1 cellular context compared by ENCODE assay signal in the genomic region with DNA sequence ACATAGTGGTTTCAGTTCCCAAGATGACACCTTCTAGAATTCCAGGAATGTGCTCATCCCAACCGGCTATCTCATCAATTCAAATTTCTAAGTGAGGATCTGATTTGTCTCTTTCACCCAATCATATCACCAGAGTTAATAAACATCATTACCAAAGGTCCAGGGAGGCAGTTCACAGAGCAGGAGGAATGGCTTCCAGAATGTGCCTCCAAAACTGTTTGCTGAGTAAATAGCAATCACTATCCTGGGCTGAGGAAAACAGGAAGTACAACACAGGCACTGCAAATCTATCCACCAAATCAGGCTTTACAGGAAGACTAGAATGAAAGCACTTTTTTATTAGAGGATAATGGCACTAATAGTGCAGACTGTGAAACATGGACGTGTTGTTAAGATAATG.
A peak's percentile ranks its signal among the peaks of the same experiment; 100 is the strongest.
TF ChIP-seq lines count a peak whose summit lies in the region.

No MANE protein-coding gene starts in this region.

TF ChIP-seq in HepG2, 621 proteins besides CTCF, POLR2A, EP300 and RAD21 (continued from another document and continues in another):
- TF ChIP-seq, protein P1, sequence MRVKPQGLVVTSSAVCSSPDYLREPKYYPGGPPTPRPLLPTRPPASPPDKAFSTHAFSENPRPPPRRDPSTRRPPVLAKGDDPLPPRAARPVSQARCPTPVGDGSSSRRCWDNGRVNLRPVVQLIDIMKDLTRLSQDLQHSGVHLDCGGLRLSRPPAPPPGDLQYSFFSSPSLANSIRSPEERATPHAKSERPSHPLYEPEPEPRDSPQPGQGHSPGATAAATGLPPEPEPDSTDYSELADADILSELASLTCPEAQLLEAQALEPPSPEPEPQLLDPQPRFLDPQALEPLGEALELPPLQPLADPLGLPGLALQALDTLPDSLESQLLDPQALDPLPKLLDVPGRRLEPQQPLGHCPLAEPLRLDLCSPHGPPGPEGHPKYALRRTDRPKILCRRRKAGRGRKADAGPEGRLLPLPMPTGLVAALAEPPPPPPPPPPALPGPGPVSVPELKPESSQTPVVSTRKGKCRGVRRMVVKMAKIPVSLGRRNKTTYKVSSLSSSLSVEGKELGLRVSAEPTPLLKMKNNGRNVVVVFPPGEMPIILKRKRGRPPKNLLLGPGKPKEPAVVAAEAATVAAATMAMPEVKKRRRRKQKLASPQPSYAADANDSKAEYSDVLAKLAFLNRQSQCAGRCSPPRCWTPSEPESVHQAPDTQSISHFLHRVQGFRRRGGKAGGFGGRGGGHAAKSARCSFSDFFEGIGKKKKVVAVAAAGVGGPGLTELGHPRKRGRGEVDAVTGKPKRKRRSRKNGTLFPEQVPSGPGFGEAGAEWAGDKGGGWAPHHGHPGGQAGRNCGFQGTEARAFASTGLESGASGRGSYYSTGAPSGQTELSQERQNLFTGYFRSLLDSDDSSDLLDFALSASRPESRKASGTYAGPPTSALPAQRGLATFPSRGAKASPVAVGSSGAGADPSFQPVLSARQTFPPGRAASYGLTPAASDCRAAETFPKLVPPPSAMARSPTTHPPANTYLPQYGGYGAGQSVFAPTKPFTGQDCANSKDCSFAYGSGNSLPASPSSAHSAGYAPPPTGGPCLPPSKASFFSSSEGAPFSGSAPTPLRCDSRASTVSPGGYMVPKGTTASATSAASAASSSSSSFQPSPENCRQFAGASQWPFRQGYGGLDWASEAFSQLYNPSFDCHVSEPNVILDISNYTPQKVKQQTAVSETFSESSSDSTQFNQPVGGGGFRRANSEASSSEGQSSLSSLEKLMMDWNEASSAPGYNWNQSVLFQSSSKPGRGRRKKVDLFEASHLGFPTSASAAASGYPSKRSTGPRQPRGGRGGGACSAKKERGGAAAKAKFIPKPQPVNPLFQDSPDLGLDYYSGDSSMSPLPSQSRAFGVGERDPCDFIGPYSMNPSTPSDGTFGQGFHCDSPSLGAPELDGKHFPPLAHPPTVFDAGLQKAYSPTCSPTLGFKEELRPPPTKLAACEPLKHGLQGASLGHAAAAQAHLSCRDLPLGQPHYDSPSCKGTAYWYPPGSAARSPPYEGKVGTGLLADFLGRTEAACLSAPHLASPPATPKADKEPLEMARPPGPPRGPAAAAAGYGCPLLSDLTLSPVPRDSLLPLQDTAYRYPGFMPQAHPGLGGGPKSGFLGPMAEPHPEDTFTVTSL (CRISPR knock-in tag; IDR thresholded peaks at IDR 0.05; ENCODE audit: borderline replicate concordance) = peak; percentile 75; the same call in 1 of the 2 replicates
- TF ChIP-seq KDM1A (CRISPR knock-in tag; IDR thresholded peaks at IDR 0.05) = no peak
- TF ChIP-seq NCOA1 (CRISPR knock-in tag; IDR thresholded peaks at IDR 0.05) = no peak
- no peak for TF ChIP-seq NR2F6 (IDR thresholded peaks at IDR 0.05)
- TF ChIP-seq NR2F6 (CRISPR knock-in tag; IDR thresholded peaks at IDR 0.05) = peak; percentile 48; the same call in 1 of the 2 replicates
- TF ChIP-seq ZNF24 (IDR thresholded peaks at IDR 0.05) = no peak
- no peak for TF ChIP-seq ZSCAN21 (CRISPR knock-in tag; IDR thresholded peaks at IDR 0.05; ENCODE audit: borderline replicate concordance)
- no peak for TF ChIP-seq ATM (IDR thresholded peaks at IDR 0.05; ENCODE audit: borderline replicate concordance)
- TF ChIP-seq ISL2 (CRISPR knock-in tag; IDR thresholded peaks at IDR 0.05) = peak; percentile 53; the same call in 1 of the 2 replicates
- TF ChIP-seq ZMYM4 (CRISPR knock-in tag; IDR thresholded peaks at IDR 0.05) = peak; percentile 83; the same call in 1 of the 2 replicates
- TF ChIP-seq ZNF292 (CRISPR knock-in tag; IDR thresholded peaks at IDR 0.05; ENCODE audit: borderline replicate concordance, low read depth) = peak; percentile 45; the same call in 1 of the 2 replicates
- TF ChIP-seq SOX13 (IDR thresholded peaks at IDR 0.05) = no peak
- peak in 1 of 2 experiments; percentile 70; a peak in 2 of 4 replicates for TF ChIP-seq SOX13 (CRISPR knock-in tag; conservative IDR thresholded peaks at IDR 0.05 in 1 of 2, IDR thresholded peaks at IDR 0.05 in 1 of 2)
- TF ChIP-seq SNRNP70 (IDR thresholded peaks at IDR 0.05; ENCODE audit: low read depth, low read length) = no peak
- TF ChIP-seq GATAD2A (CRISPR knock-in tag; IDR thresholded peaks at IDR 0.05) = peak; percentile 85
- no peak for TF ChIP-seq HIVEP1 (CRISPR knock-in tag; IDR thresholded peaks at IDR 0.05)
- no peak for TF ChIP-seq FOXA1 (IDR thresholded peaks at IDR 0.05)
- TF ChIP-seq FOXA1 (CRISPR knock-in tag; IDR thresholded peaks at IDR 0.05) = peak; percentile 89
- 0 out of 2 replicates have a peak, but pooled peaks have one; percentile 21 for TF ChIP-seq CEBPG (CRISPR knock-in tag; IDR thresholded peaks at IDR 0.05)
- TF ChIP-seq, protein P2, sequence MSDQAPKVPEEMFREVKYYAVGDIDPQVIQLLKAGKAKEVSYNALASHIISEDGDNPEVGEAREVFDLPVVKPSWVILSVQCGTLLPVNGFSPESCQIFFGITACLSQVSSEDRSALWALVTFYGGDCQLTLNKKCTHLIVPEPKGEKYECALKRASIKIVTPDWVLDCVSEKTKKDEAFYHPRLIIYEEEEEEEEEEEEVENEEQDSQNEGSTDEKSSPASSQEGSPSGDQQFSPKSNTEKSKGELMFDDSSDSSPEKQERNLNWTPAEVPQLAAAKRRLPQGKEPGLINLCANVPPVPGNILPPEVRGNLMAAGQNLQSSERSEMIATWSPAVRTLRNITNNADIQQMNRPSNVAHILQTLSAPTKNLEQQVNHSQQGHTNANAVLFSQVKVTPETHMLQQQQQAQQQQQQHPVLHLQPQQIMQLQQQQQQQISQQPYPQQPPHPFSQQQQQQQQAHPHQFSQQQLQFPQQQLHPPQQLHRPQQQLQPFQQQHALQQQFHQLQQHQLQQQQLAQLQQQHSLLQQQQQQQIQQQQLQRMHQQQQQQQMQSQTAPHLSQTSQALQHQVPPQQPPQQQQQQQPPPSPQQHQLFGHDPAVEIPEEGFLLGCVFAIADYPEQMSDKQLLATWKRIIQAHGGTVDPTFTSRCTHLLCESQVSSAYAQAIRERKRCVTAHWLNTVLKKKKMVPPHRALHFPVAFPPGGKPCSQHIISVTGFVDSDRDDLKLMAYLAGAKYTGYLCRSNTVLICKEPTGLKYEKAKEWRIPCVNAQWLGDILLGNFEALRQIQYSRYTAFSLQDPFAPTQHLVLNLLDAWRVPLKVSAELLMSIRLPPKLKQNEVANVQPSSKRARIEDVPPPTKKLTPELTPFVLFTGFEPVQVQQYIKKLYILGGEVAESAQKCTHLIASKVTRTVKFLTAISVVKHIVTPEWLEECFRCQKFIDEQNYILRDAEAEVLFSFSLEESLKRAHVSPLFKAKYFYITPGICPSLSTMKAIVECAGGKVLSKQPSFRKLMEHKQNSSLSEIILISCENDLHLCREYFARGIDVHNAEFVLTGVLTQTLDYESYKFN (CRISPR knock-in tag; conservative IDR thresholded peaks at IDR 0.05) = peak; percentile 82
- no peak for TF ChIP-seq ZNF570 (CRISPR knock-in tag; IDR thresholded peaks at IDR 0.05; ENCODE audit: borderline replicate concordance)
- TF ChIP-seq, protein P3, sequence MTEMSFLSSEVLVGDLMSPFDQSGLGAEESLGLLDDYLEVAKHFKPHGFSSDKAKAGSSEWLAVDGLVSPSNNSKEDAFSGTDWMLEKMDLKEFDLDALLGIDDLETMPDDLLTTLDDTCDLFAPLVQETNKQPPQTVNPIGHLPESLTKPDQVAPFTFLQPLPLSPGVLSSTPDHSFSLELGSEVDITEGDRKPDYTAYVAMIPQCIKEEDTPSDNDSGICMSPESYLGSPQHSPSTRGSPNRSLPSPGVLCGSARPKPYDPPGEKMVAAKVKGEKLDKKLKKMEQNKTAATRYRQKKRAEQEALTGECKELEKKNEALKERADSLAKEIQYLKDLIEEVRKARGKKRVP (CRISPR knock-in tag; IDR thresholded peaks at IDR 0.05) = 0 out of 4 replicates have a peak, but pooled peaks of 1 of the 2 experiments have one; percentile 18
- TF ChIP-seq ZNF678 (CRISPR knock-in tag; IDR thresholded peaks at IDR 0.05) = no peak
- TF ChIP-seq RCOR2 (CRISPR knock-in tag; IDR thresholded peaks at IDR 0.05) = peak; percentile 75
- peak; percentile 29; the same call in 1 of the 2 replicates for TF ChIP-seq HMG20A (CRISPR knock-in tag; IDR thresholded peaks at IDR 0.05; ENCODE audit: borderline replicate concordance)
- peak; percentile 92 for TF ChIP-seq FOXO1 (CRISPR knock-in tag; IDR thresholded peaks at IDR 0.05)
- TF ChIP-seq FOXP1 (IDR thresholded peaks at IDR 0.05) = no peak
- peak; percentile 96 for TF ChIP-seq FOXP1 (CRISPR knock-in tag; IDR thresholded peaks at IDR 0.05)
- no peak for TF ChIP-seq SMAD3 (CRISPR knock-in tag; IDR thresholded peaks at IDR 0.05)
- TF ChIP-seq TAF1 (CRISPR knock-in tag; IDR thresholded peaks at IDR 0.05) = no peak
- TF ChIP-seq ZNF747 (CRISPR knock-in tag; IDR thresholded peaks at IDR 0.05; ENCODE audit: borderline replicate concordance) = 0 out of 2 replicates have a peak, but pooled peaks have one; percentile 34
- no peak for TF ChIP-seq MED8 (CRISPR knock-in tag; IDR thresholded peaks at IDR 0.05; ENCODE audit: insufficient replicate concordance)
- peak; percentile 15; the same call in 1 of the 2 replicates for TF ChIP-seq SIX1 (CRISPR knock-in tag; IDR thresholded peaks at IDR 0.05; ENCODE audit: borderline replicate concordance)
- peak; percentile 34; the same call in 1 of the 2 replicates for TF ChIP-seq ZMYM2 (CRISPR knock-in tag; IDR thresholded peaks at IDR 0.05)
- TF ChIP-seq, protein P4, sequence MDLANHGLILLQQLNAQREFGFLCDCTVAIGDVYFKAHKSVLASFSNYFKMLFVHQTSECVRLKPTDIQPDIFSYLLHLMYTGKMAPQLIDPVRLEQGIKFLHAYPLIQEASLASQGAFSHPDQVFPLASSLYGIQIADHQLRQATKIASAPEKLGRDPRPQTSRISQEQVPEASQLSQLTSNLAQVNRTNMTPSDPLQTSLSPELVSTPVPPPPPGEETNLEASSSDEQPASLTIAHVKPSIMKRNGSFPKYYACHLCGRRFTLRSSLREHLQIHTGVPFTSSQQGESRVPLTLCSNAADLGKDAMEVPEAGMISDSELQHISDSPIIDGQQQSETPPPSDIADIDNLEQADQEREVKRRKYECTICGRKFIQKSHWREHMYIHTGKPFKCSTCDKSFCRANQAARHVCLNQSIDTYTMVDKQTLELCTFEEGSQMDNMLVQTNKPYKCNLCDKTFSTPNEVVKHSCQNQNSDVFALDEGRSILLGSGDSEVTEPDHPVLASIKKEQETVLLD (CRISPR knock-in tag; IDR thresholded peaks at IDR 0.05; ENCODE audit: low read depth) = 0 out of 2 replicates have a peak, but pooled peaks have one; percentile 25
- TF ChIP-seq GABPB1 (CRISPR knock-in tag; IDR thresholded peaks at IDR 0.05) = peak; percentile 32; the same call in 1 of the 2 replicates
- TF ChIP-seq, protein P5, sequence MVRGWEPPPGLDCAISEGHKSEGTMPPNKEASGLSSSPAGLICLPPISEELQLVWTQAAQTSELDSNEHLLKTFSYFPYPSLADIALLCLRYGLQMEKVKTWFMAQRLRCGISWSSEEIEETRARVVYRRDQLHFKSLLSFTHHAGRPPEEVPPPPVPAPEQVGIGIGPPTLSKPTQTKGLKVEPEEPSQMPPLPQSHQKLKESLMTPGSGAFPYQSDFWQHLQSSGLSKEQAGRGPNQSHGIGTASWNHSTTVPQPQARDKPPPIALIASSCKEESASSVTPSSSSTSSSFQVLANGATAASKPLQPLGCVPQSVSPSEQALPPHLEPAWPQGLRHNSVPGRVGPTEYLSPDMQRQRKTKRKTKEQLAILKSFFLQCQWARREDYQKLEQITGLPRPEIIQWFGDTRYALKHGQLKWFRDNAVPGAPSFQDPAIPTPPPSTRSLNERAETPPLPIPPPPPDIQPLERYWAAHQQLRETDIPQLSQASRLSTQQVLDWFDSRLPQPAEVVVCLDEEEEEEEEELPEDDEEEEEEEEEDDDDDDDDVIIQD (CRISPR knock-in tag; IDR thresholded peaks at IDR 0.05; ENCODE audit: low read depth) = peak; percentile 92; the same call in 1 of the 2 replicates
- TF ChIP-seq, protein P6, sequence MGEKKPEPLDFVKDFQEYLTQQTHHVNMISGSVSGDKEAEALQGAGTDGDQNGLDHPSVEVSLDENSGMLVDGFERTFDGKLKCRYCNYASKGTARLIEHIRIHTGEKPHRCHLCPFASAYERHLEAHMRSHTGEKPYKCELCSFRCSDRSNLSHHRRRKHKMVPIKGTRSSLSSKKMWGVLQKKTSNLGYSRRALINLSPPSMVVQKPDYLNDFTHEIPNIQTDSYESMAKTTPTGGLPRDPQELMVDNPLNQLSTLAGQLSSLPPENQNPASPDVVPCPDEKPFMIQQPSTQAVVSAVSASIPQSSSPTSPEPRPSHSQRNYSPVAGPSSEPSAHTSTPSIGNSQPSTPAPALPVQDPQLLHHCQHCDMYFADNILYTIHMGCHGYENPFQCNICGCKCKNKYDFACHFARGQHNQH (CRISPR knock-in tag; IDR thresholded peaks at IDR 0.05) = 0 out of 2 replicates have a peak, but pooled peaks have one; percentile 48
- TF ChIP-seq SALL1 (CRISPR knock-in tag; IDR thresholded peaks at IDR 0.05) = peak; percentile 47; the same call in 1 of the 2 replicates
- no peak for TF ChIP-seq LCORL (IDR thresholded peaks at IDR 0.05)
- 0 out of 2 replicates have a peak, but pooled peaks have one; percentile 58 for TF ChIP-seq LCORL (CRISPR knock-in tag; IDR thresholded peaks at IDR 0.05)
- no peak for TF ChIP-seq MAFF (IDR thresholded peaks at IDR 0.05; ENCODE audit: low read depth, low read length)
- no peak for TF ChIP-seq ZBTB38 (CRISPR knock-in tag; IDR thresholded peaks at IDR 0.05)
- TF ChIP-seq, protein P7, sequence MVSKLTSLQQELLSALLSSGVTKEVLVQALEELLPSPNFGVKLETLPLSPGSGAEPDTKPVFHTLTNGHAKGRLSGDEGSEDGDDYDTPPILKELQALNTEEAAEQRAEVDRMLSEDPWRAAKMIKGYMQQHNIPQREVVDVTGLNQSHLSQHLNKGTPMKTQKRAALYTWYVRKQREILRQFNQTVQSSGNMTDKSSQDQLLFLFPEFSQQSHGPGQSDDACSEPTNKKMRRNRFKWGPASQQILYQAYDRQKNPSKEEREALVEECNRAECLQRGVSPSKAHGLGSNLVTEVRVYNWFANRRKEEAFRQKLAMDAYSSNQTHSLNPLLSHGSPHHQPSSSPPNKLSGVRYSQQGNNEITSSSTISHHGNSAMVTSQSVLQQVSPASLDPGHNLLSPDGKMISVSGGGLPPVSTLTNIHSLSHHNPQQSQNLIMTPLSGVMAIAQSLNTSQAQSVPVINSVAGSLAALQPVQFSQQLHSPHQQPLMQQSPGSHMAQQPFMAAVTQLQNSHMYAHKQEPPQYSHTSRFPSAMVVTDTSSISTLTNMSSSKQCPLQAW (CRISPR knock-in tag; IDR thresholded peaks at IDR 0.05) = 0 out of 2 replicates have a peak, but pooled peaks have one; percentile 57
- 0 out of 2 replicates have a peak, but pooled peaks have one; percentile 19 for TF ChIP-seq THAP11 (CRISPR knock-in tag; IDR thresholded peaks at IDR 0.05)
- TF ChIP-seq RXRB (CRISPR knock-in tag; IDR thresholded peaks at IDR 0.05; ENCODE audit: borderline replicate concordance) = peak; percentile 27; the same call in 1 of the 2 replicates
- TF ChIP-seq, protein P8, sequence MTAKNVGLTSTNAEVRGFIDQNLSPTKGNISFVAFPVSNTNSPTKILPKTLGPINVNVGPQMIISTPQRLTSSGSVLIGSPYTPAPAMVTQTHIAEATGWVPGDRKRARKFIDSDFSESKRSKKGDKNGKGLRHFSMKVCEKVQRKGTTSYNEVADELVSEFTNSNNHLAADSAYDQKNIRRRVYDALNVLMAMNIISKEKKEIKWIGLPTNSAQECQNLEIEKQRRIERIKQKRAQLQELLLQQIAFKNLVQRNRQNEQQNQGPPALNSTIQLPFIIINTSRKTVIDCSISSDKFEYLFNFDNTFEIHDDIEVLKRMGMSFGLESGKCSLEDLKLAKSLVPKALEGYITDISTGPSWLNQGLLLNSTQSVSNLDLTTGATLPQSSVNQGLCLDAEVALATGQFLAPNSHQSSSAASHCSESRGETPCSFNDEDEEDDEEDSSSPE (CRISPR knock-in tag; IDR thresholded peaks at IDR 0.05) = no peak
- no peak for TF ChIP-seq ZNF335 (CRISPR knock-in tag; IDR thresholded peaks at IDR 0.05)
- TF ChIP-seq SOX5 (CRISPR knock-in tag; IDR thresholded peaks at IDR 0.05; ENCODE audit: borderline replicate concordance) = peak; percentile 70; the same call in 1 of the 2 replicates
- no peak for TF ChIP-seq ZNF629 (CRISPR knock-in tag; conservative IDR thresholded peaks at IDR 0.05)
- no peak for TF ChIP-seq ZNF564 (CRISPR knock-in tag; IDR thresholded peaks at IDR 0.05)
